15 cellular contexts compared by ENCODE assay signal in genomic region chr16:29746518-29746917, GRCh38. TPM values are rescaled to one million over a fixed set of nuclear protein-coding genes. Genes with fewer than 3 reads are reported as not detected.
A peak's percentile ranks its signal among the peaks of the same experiment; 100 is the strongest.
DNase-seq lines count a peak whose midpoint lies in the region; ATAC-seq and TF ChIP-seq lines count a peak whose summit lies in the region.
"Not testable (repeated sequence)": the region's sequence is repeated elsewhere in the genome, so short reads cannot be mapped to it uniquely, and the experiment has no call there.
"Had no signal": no experiment of that assay in that cellular context is flagged by ENCODE, and none has a peak within 500 bp of the region (broad histone marks: within the 10 kb centered on the region; RNA-seq: fewer than 3 reads in every experiment).

No MANE protein-coding gene starts in this region.

- H3K9me3 Mint-ChIP-seq in activated CD4-positive, alpha-beta memory T cell treated with anti-CD3 and anti-CD28 coated beads for 36 hours; activated naive CD4-positive, alpha-beta T cell treated with anti-CD3 and anti-CD28 coated beads for 36 hours; naive thymus-derived CD8-positive, alpha-beta T cell; stimulated activated naive CD8-positive, alpha-beta T cell treated with anti-CD3 and anti-CD28 coated beads, Interleukin-15, amount 100 ng/mL, for 72 hours: not testable (repeated sequence)

- H3K27me3 Mint-ChIP-seq in activated CD4-positive, alpha-beta memory T cell treated with anti-CD3 and anti-CD28 coated beads for 36 hours; activated naive CD4-positive, alpha-beta T cell treated with anti-CD3 and anti-CD28 coated beads for 36 hours (ENCODE audit: low read depth); naive thymus-derived CD8-positive, alpha-beta T cell; stimulated activated naive CD8-positive, alpha-beta T cell treated with anti-CD3 and anti-CD28 coated beads, Interleukin-15, amount 100 ng/mL, for 72 hours: not testable (repeated sequence)

- intact Hi-C loops in activated CD4-positive, alpha-beta memory T cell treated with anti-CD3 and anti-CD28 coated beads for 36 hours (cut with micrococcal nuclease): loop anchor here (2.0 to 5.0 kb wide), 4 partner anchors 36 to 74 kb away; partner anchors contain the start of gene MVP
- intact Hi-C loops in activated naive CD4-positive, alpha-beta T cell treated with anti-CD3 and anti-CD28 coated beads for 36 hours (cut with micrococcal nuclease): loop anchor here (1.0 to 5.0 kb wide), 4 partner anchors 14 to 61 kb away; partner anchors contain the start of genes KIF22 and MAZ

- POLR2A ChIA-PET in activated CD4-positive, alpha-beta memory T cell treated with anti-CD3 and anti-CD28 coated beads for 36 hours (lab: Charles Lee): interaction anchor here (0.6 to 3.5 kb wide), 6 partner anchors 8 to 136 kb away, joined by 3 to 17 read pairs (median 5); partner anchors contain the start of gene KIF22
- POLR2A ChIA-PET in naive thymus-derived CD8-positive, alpha-beta T cell (lab: Charles Lee): interaction anchor here (0.5 to 10.1 kb wide), 18 partner anchors 8 to 664 kb away, joined by 3 to 223 read pairs (median 4); partner anchors contain the start of genes KIF22, MAZ, PAGR1 and YPEL3

- not testable (repeated sequence) for H3K27me3 ChIP-seq in DND-41 (ENCODE audit: insufficient read depth, low read length, poor library complexity); effector memory CD4-positive, alpha-beta T cell (replicated peaks; ENCODE audit: control insufficient read depth, insufficient read depth, low read length, poor library complexity, severe bottlenecking)

- not testable (repeated sequence) for H3K9me3 ChIP-seq in DND-41 (ENCODE audit: insufficient read depth, low read length, severe bottlenecking); effector memory CD4-positive, alpha-beta T cell (ENCODE audit: control insufficient read depth, low read length)

- not testable (repeated sequence) for TF ChIP-seq POLR2A in NB4 (IDR thresholded peaks at IDR 0.05; ENCODE audit: extremely low read depth, insufficient read length)

- H3K27ac Mint-ChIP-seq in activated CD4-positive, alpha-beta memory T cell treated with anti-CD3 and anti-CD28 coated beads for 36 hours: peak overlapping the region; percentile 98
- peak overlapping the region; percentile 97 for H3K27ac Mint-ChIP-seq in activated naive CD4-positive, alpha-beta T cell treated with anti-CD3 and anti-CD28 coated beads for 36 hours
- peak overlapping the region; percentile 82 to 100 (median 100) for H3K27ac Mint-ChIP-seq in naive thymus-derived CD8-positive, alpha-beta T cell
- H3K27ac Mint-ChIP-seq in stimulated activated naive CD8-positive, alpha-beta T cell treated with anti-CD3 and anti-CD28 coated beads, Interleukin-15, amount 100 ng/mL, for 72 hours: peak overlapping the region; percentile 92 to 100

- not testable (repeated sequence) for H2AFZ ChIP-seq in DND-41 (ENCODE audit: low read depth, low read length)

- H3K9ac ChIP-seq in DND-41 (ENCODE audit: low read depth, low read length): not testable (repeated sequence)

- peak overlapping the region; percentile 94; the same call in 1 of the 2 replicates for H3K4me2 ChIP-seq in DND-41 (ENCODE audit: insufficient read depth, low read length)

- peaks cover 14% of the 10 kb centered on the region for H3K79me2 ChIP-seq in DND-41 (ENCODE audit: insufficient read depth, low read length)

- H3K36me3 Mint-ChIP-seq in activated CD4-positive, alpha-beta memory T cell treated with anti-CD3 and anti-CD28 coated beads for 36 hours: peaks cover 31% of the 10 kb centered on the region
- H3K36me3 Mint-ChIP-seq in activated naive CD4-positive, alpha-beta T cell treated with anti-CD3 and anti-CD28 coated beads for 36 hours (ENCODE audit: low read depth): peaks cover 18% of the 10 kb centered on the region
- H3K36me3 Mint-ChIP-seq in naive thymus-derived CD8-positive, alpha-beta T cell: peaks cover 2 to 44% (median 28%) of the 10 kb centered on the region in 3 donors

- peaks cover 27% of the 10 kb centered on the region for H3K4me1 ChIP-seq in DND-41 (ENCODE audit: insufficient read depth, low read length)
- peaks cover 59% of the 10 kb centered on the region for H3K4me1 ChIP-seq in effector memory CD4-positive, alpha-beta T cell (ENCODE audit: control insufficient read depth, insufficient read depth, low read length, poor library complexity, severe bottlenecking)

- DNase-seq in DND-41; NB4 (ENCODE audit: low read depth); activated CD4-positive, alpha-beta memory T cell treated with anti-CD3 and anti-CD28 coated beads for 36 hours; activated naive CD4-positive, alpha-beta T cell treated with anti-CD3 and anti-CD28 coated beads for 36 hours; effector memory CD4-positive, alpha-beta T cell: not testable (repeated sequence)
- DNase-seq in naive thymus-derived CD8-positive, alpha-beta T cell: peak in 1 of 10 donors; percentile 37
- peak in 1 of 2 donors; percentile 23 for DNase-seq in stimulated activated naive CD8-positive, alpha-beta T cell treated with anti-CD3 and anti-CD28 coated beads, Interleukin-15, amount 100 ng/mL, for 72 hours

- not testable (repeated sequence) for H3K4me3 ChIP-seq in DND-41 (ENCODE audit: low read depth in 1 of 2, low read length in 2 of 2); effector memory CD4-positive, alpha-beta T cell (ENCODE audit: insufficient read depth, low read depth, low read length, poor library complexity, severe bottlenecking)
- H3K4me3 ChIP-seq in NB4 (ENCODE audit: low read depth, low read length): peak overlapping the region; percentile 11

- not testable (repeated sequence) for H3K36me3 ChIP-seq in DND-41 (ENCODE audit: insufficient read depth, low read length)
- H3K36me3 ChIP-seq in effector memory CD4-positive, alpha-beta T cell (ENCODE audit: control insufficient read depth, insufficient read depth, low read length): peaks cover 32% of the 10 kb centered on the region

- H3K27ac ChIP-seq in DND-41 (ENCODE audit: low read length): peak overlapping the region; percentile 85; the same call in 1 of the 2 replicates
- peak overlapping the region; percentile 99 for H3K27ac ChIP-seq in effector memory CD4-positive, alpha-beta T cell (ENCODE audit: insufficient read depth, low read length, poor library complexity, severe bottlenecking)

- H3K4me3 Mint-ChIP-seq in activated CD4-positive, alpha-beta memory T cell treated with anti-CD3 and anti-CD28 coated beads for 36 hours: peak overlapping the region; percentile 97
- peak overlapping the region; percentile 97 for H3K4me3 Mint-ChIP-seq in activated naive CD4-positive, alpha-beta T cell treated with anti-CD3 and anti-CD28 coated beads for 36 hours
- peak overlapping the region; percentile 96 to 100 (median 99) for H3K4me3 Mint-ChIP-seq in naive thymus-derived CD8-positive, alpha-beta T cell
- peak overlapping the region; percentile 97 to 98 for H3K4me3 Mint-ChIP-seq in stimulated activated naive CD8-positive, alpha-beta T cell treated with anti-CD3 and anti-CD28 coated beads, Interleukin-15, amount 100 ng/mL, for 72 hours

- H3K4me1 Mint-ChIP-seq in activated CD4-positive, alpha-beta memory T cell treated with anti-CD3 and anti-CD28 coated beads for 36 hours (ENCODE audit: low read depth): peaks cover 54% of the 10 kb centered on the region
- peaks cover 59% of the 10 kb centered on the region for H3K4me1 Mint-ChIP-seq in activated naive CD4-positive, alpha-beta T cell treated with anti-CD3 and anti-CD28 coated beads for 36 hours (ENCODE audit: low read depth)
- peaks cover 27 to 73% (median 62%) of the 10 kb centered on the region in 4 donors for H3K4me1 Mint-ChIP-seq in naive thymus-derived CD8-positive, alpha-beta T cell
- peaks cover 54% of the 10 kb centered on the region for H3K4me1 Mint-ChIP-seq in stimulated activated naive CD8-positive, alpha-beta T cell treated with anti-CD3 and anti-CD28 coated beads, Interleukin-15, amount 100 ng/mL, for 72 hours

- not testable (repeated sequence) for H4K20me1 ChIP-seq in DND-41 (ENCODE audit: insufficient read depth, low read length)

- CTCF ChIA-PET in activated CD4-positive, alpha-beta memory T cell treated with anti-CD3 and anti-CD28 coated beads for 36 hours (lab: Charles Lee): interaction anchor here (0.7 to 3.1 kb wide), 5 partner anchors 9 to 61 kb away, joined by 3 to 21 read pairs (median 4); partner anchors contain the start of gene KIF22
- CTCF ChIA-PET in activated naive CD4-positive, alpha-beta T cell treated with anti-CD3 and anti-CD28 coated beads for 36 hours (lab: Charles Lee): interaction anchor here (1.1 kb wide), 1 partner anchor 38 kb away, joined by 6 read pairs; no protein-coding TSS in a partner anchor

- ATAC-seq in DND-41 (ENCODE audit: insufficient read depth, low read depth); naive thymus-derived CD8-positive, alpha-beta T cell; stimulated activated naive CD8-positive, alpha-beta T cell treated with anti-CD3 and anti-CD28 coated beads, Interleukin-15, amount 100 ng/mL, for 72 hours: not testable (repeated sequence)

- TF ChIP-seq CTCF in DND-41 (IDR thresholded peaks at IDR 0.05; ENCODE audit: borderline replicate concordance, extremely low read depth, low read length, poor library complexity, severe bottlenecking); NB4 (IDR thresholded peaks at IDR 0.05; ENCODE audit: low read depth, low read length): not testable (repeated sequence)

RNA-seq across cellular contexts. Expression of gene C16orf54, which starts 0.7 kb away (rescaled TPM):
- total RNA-seq in activated CD4-positive, alpha-beta memory T cell treated with anti-CD3 and anti-CD28 coated beads for 36 hours: 10 to 100 TPM; 25.2 to 26.2 TPM
- total RNA-seq in activated naive CD4-positive, alpha-beta T cell treated with anti-CD3 and anti-CD28 coated beads for 36 hours: 10 to 100 TPM; 11.4 to 12.1 TPM
- 100 to 1,000 TPM; 108 to 110 TPM for total RNA-seq in naive thymus-derived CD8-positive, alpha-beta T cell
- polyA plus RNA-seq in naive thymus-derived CD8-positive, alpha-beta T cell: 10 to 100 TPM; 20.7 to 32.7 (median 29.2) TPM
- total RNA-seq: dermis microvascular lymphatic vessel endothelial cell, mammary epithelial cell, RPMI7951, SJCRH30 had no signal
- polyA plus RNA-seq: mammary epithelial cell had no signal

RNA-seq across cellular contexts. Expression of gene ZG16, which starts 31.5 kb away (rescaled TPM):
- not detected for total RNA-seq in activated CD4-positive, alpha-beta memory T cell treated with anti-CD3 and anti-CD28 coated beads for 36 hours
- not detected for total RNA-seq in activated naive CD4-positive, alpha-beta T cell treated with anti-CD3 and anti-CD28 coated beads for 36 hours
- not detected for total RNA-seq in naive thymus-derived CD8-positive, alpha-beta T cell
- not detected for polyA plus RNA-seq in naive thymus-derived CD8-positive, alpha-beta T cell
- total RNA-seq: activated CD8-positive, alpha-beta memory T cell treated with anti-CD3 and anti-CD28 coated beads for 36 hours; dermis microvascular lymphatic vessel endothelial cell; H4; mammary epithelial cell; occipital lobe; psoas muscle; RPMI7951; SJCRH30 had no signal
- polyA plus RNA-seq: mammary epithelial cell had no signal

RNA-seq across cellular contexts. Expression of gene KIF22, which starts 44.0 kb away (rescaled TPM):
- 100 to 1,000 TPM; 174 to 180 TPM for total RNA-seq in activated CD4-positive, alpha-beta memory T cell treated with anti-CD3 and anti-CD28 coated beads for 36 hours
- total RNA-seq in activated naive CD4-positive, alpha-beta T cell treated with anti-CD3 and anti-CD28 coated beads for 36 hours: 100 to 1,000 TPM; 201 to 209 TPM
- total RNA-seq in naive thymus-derived CD8-positive, alpha-beta T cell: 10 to 100 TPM; 79.6 to 84.6 TPM
- polyA plus RNA-seq in naive thymus-derived CD8-positive, alpha-beta T cell: 10 to 100 TPM; 36.9 to 45.4 (median 39.6) TPM

RNA-seq across cellular contexts. Expression of gene MAZ, which starts 59.8 kb away (rescaled TPM):
- 100 to 1,000 TPM; 227 to 242 TPM for total RNA-seq in activated CD4-positive, alpha-beta memory T cell treated with anti-CD3 and anti-CD28 coated beads for 36 hours
- total RNA-seq in activated naive CD4-positive, alpha-beta T cell treated with anti-CD3 and anti-CD28 coated beads for 36 hours: 100 to 1,000 TPM; 290 to 330 TPM
- total RNA-seq in naive thymus-derived CD8-positive, alpha-beta T cell: 100 to 1,000 TPM; 278 to 282 TPM
- polyA plus RNA-seq in naive thymus-derived CD8-positive, alpha-beta T cell: 10 to 100 TPM; 50.3 to 74.6 (median 58.8) TPM
